1 cellular context compared by ENCODE assay signal in genomic region chr5:173055983-173056782, GRCh38.
A peak's percentile ranks its signal among the peaks of the same experiment; 100 is the strongest.
TF ChIP-seq lines count a peak whose summit lies in the region.

TSS of gene CREBRF (plus strand) at chr5:173056352. CDS start at chr5:173080776, 24,424 bp downstream.

TF ChIP-seq in HCT116, 20 proteins besides CTCF, POLR2A, EP300 and RAD21 (continued from another document):
- TF ChIP-seq EZH2 (IDR thresholded peaks at IDR 0.05): no peak
- no peak for TF ChIP-seq EZH2phosphoT487 (IDR thresholded peaks at IDR 0.05; ENCODE audit: borderline replicate concordance)
- peak; percentile 74 for TF ChIP-seq POLR2AphosphoS5 (IDR thresholded peaks at IDR 0.05; ENCODE audit: low read depth, low read length)
- TF ChIP-seq ZBTB33 (IDR thresholded peaks at IDR 0.05; ENCODE audit: extremely low read depth, insufficient replicate concordance, low read length): no peak
- peak; percentile 25; the same call in 1 of the 2 replicates for TF ChIP-seq ZFX (IDR thresholded peaks at IDR 0.05)
- TF ChIP-seq MAX (IDR thresholded peaks at IDR 0.05): peak; percentile 96
- TF ChIP-seq ELF1 (IDR thresholded peaks at IDR 0.05; ENCODE audit: borderline replicate concordance, low read depth): peak; percentile 95
- no peak for TF ChIP-seq YY1 (IDR thresholded peaks at IDR 0.05; ENCODE audit: extremely low read depth, insufficient replicate concordance, low read depth, low read length)
- no peak for TF ChIP-seq CBX3 (IDR thresholded peaks at IDR 0.05; ENCODE audit: low read depth)
- TF ChIP-seq FOSL1 (IDR thresholded peaks at IDR 0.05; ENCODE audit: low read depth): no peak
- peak; percentile 88 for TF ChIP-seq SP1 (IDR thresholded peaks at IDR 0.05; ENCODE audit: low read depth)
- TF ChIP-seq ATF3 (IDR thresholded peaks at IDR 0.05): no peak
- no peak for TF ChIP-seq TCF7L2 (IDR thresholded peaks at IDR 0.05; ENCODE audit: borderline replicate concordance, extremely low read depth, insufficient read depth, insufficient read length)
- peak; percentile 86 for TF ChIP-seq SIN3A (IDR thresholded peaks at IDR 0.05; ENCODE audit: low read depth)
- no peak for TF ChIP-seq CEBPB (IDR thresholded peaks at IDR 0.05; ENCODE audit: low read depth)
